In genomic region chr6:109690740-109691687, GRCh38 we compare ENCODE assay signal across 1 cellular context.
TF ChIP-seq lines count a peak whose summit lies in the region.

Gene AK9, minus strand, starts transcription at chr6:109691202. Its CDS starts 15,457 bp downstream, at chr6:109675745.
Gene FIG4, plus strand, starts transcription at chr6:109691296. Its CDS starts 140 bp downstream, at chr6:109691436.

TF ChIP-seq in HepG2, 621 proteins besides CTCF, POLR2A, EP300 and RAD21 (continued from another document and continues in another):
- TF ChIP-seq CEBPZ (IDR thresholded peaks at IDR 0.05; ENCODE audit: low read length) (no peak), MAX (IDR thresholded peaks at IDR 0.05) (no peak; the same call in 1 of the 2 replicates), ZNF704 (CRISPR knock-in tag; IDR thresholded peaks at IDR 0.05; ENCODE audit: borderline replicate concordance) (0 out of 2 replicates have a peak, but pooled peaks have one; percentile 36), SAFB2 (CRISPR knock-in tag; IDR thresholded peaks at IDR 0.05; ENCODE audit: borderline replicate concordance, low read depth) (no peak), CENPBD1 (CRISPR knock-in tag; IDR thresholded peaks at IDR 0.05; ENCODE audit: borderline replicate concordance, low read depth) (no peak), CCAR2 (optimal IDR thresholded peaks at IDR 0.05; ENCODE audit: low read depth, low read length) (no peak), ASH2L (IDR thresholded peaks at IDR 0.05; ENCODE audit: insufficient read length, low read depth, low read length) (peak; percentile 55), TFDP1 (CRISPR knock-in tag; IDR thresholded peaks at IDR 0.05; ENCODE audit: borderline replicate concordance) (peak; percentile 38; the same call in 1 of the 2 replicates), ZNF577 (CRISPR knock-in tag; IDR thresholded peaks at IDR 0.05; ENCODE audit: borderline replicate concordance, low read depth) (no peak), BRF2 (CRISPR knock-in tag; IDR thresholded peaks at IDR 0.05) (no peak), DNMT3B (CRISPR knock-in tag; conservative IDR thresholded peaks at IDR 0.05) (no peak), SCMH1 (CRISPR knock-in tag; IDR thresholded peaks at IDR 0.05; ENCODE audit: borderline replicate concordance) (no peak), USF2 (IDR thresholded peaks at IDR 0.05; ENCODE audit: low read depth, low read length) (no peak), USF2 (CRISPR knock-in tag; IDR thresholded peaks at IDR 0.05; ENCODE audit: borderline replicate concordance) (0 out of 2 replicates have a peak, but pooled peaks have one; percentile 12), NR2C2 (CRISPR knock-in tag; IDR thresholded peaks at IDR 0.05; ENCODE audit: borderline replicate concordance) (peak; percentile 68), ZKSCAN8 (CRISPR knock-in tag; IDR thresholded peaks at IDR 0.05; ENCODE audit: borderline replicate concordance) (no peak), MXD1 (CRISPR knock-in tag; IDR thresholded peaks at IDR 0.05) (no peak; the same call in 1 of the 2 replicates), MIXL1 (CRISPR knock-in tag; IDR thresholded peaks at IDR 0.05) (no peak), TFE3 (CRISPR knock-in tag; IDR thresholded peaks at IDR 0.05) (no peak), KLF15 (CRISPR knock-in tag; IDR thresholded peaks at IDR 0.05; ENCODE audit: borderline replicate concordance) (no peak), FOSL2 (CRISPR knock-in tag; IDR thresholded peaks at IDR 0.05) (no peak; the same call in 1 of the 2 replicates), ISX (CRISPR knock-in tag; conservative IDR thresholded peaks at IDR 0.05) (no peak), HOXA9 (CRISPR knock-in tag; IDR thresholded peaks at IDR 0.05; ENCODE audit: borderline replicate concordance) (no peak), THYN1 (CRISPR knock-in tag; IDR thresholded peaks at IDR 0.05; ENCODE audit: borderline replicate concordance, low read depth) (no peak), RXRA (CRISPR knock-in tag; IDR thresholded peaks at IDR 0.05) (0 out of 2 replicates have a peak, but pooled peaks have one; percentile 46), SMAD3 (CRISPR knock-in tag; IDR thresholded peaks at IDR 0.05) (no peak), REPIN1 (CRISPR knock-in tag; IDR thresholded peaks at IDR 0.05; ENCODE audit: borderline replicate concordance, low read depth) (peak; percentile 11; the same call in 1 of the 2 replicates), MIER2 (CRISPR knock-in tag; IDR thresholded peaks at IDR 0.05) (no peak), ZNF224 (CRISPR knock-in tag; IDR thresholded peaks at IDR 0.05) (no peak), IKZF1 (IDR thresholded peaks at IDR 0.05) (no peak), ZNF337 (CRISPR knock-in tag; IDR thresholded peaks at IDR 0.05; ENCODE audit: borderline replicate concordance, low read depth) (no peak), ZNF7 (CRISPR knock-in tag; IDR thresholded peaks at IDR 0.05) (no peak), SRSF9 (IDR thresholded peaks at IDR 0.05; ENCODE audit: borderline replicate concordance, insufficient read depth, low read depth, low read length, poor library complexity, severe bottlenecking) (no peak), ZNF784 (CRISPR knock-in tag; IDR thresholded peaks at IDR 0.05; ENCODE audit: borderline replicate concordance) (no peak), ZNF639 (CRISPR knock-in tag; conservative IDR thresholded peaks at IDR 0.05) (0 out of 2 replicates have a peak, but pooled peaks have one; percentile 22), CC2D1A (CRISPR knock-in tag; IDR thresholded peaks at IDR 0.05) (no peak), FIP1L1 (IDR thresholded peaks at IDR 0.05; ENCODE audit: borderline replicate concordance, insufficient read depth, low read depth, low read length) (no peak), ZFP37 (CRISPR knock-in tag; IDR thresholded peaks at IDR 0.05; ENCODE audit: borderline replicate concordance) (no peak), ZNF776 (CRISPR knock-in tag; IDR thresholded peaks at IDR 0.05) (no peak), KDM6A (CRISPR knock-in tag; IDR thresholded peaks at IDR 0.05; ENCODE audit: low read depth) (no peak), KLF13 (CRISPR knock-in tag; IDR thresholded peaks at IDR 0.05) (no peak), ELF3 (CRISPR knock-in tag; IDR thresholded peaks at IDR 0.05) (peak; percentile 71), ZNF724P (CRISPR knock-in tag; IDR thresholded peaks at IDR 0.05; ENCODE audit: borderline replicate concordance) (0 out of 2 replicates have a peak, but pooled peaks have one; percentile 12), NR2F1 (CRISPR knock-in tag; IDR thresholded peaks at IDR 0.05) (no peak), JARID2 (CRISPR knock-in tag; IDR thresholded peaks at IDR 0.05; ENCODE audit: insufficient replicate concordance) (no peak), ZMAT3 (CRISPR knock-in tag; conservative IDR thresholded peaks at IDR 0.05) (no peak), NBN (conservative IDR thresholded peaks at IDR 0.05) (no peak), ZSCAN29 (CRISPR knock-in tag; conservative IDR thresholded peaks at IDR 0.05) (no peak), ZHX1 (CRISPR knock-in tag; IDR thresholded peaks at IDR 0.05; ENCODE audit: low read depth) (peak; percentile 44; the same call in 1 of the 2 replicates), JUN (CRISPR knock-in tag; IDR thresholded peaks at IDR 0.05) (no peak), PAX8 (CRISPR knock-in tag; IDR thresholded peaks at IDR 0.05; ENCODE audit: borderline replicate concordance) (no peak)
